18 cellular contexts compared by ENCODE assay signal in the genomic region with DNA sequence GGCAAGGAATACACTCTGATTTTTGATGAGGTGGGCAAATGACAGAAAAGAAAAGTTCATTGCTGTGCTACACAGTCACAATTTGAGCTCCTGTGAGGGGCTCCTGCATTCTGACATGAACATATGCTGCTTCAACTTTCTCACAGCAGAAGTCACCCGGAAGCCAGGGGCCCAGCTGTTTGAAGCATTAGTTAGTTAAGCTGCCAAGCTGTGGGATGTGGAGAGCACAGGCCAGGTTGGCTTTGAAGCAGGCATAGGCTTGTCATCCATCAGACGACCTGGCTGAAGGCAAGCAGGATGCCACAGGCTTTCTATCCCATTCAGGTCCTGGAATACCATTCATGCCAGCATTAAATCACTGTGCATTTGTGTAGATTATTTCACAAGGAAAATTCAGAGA.
"Had no signal": no experiment of that assay in that cellular context is flagged by ENCODE, and none has a peak within 500 bp of the region (broad histone marks: within the 10 kb centered on the region; RNA-seq: fewer than 3 reads in every experiment).

No MANE protein-coding gene starts in this region.

- H3K27me3 Mint-ChIP-seq: memory B cell; naive B cell; stimulated activated naive CD8-positive, alpha-beta T cell treated with anti-CD3 and anti-CD28 coated beads, Interleukin-15, Interleukin-2, amounts not matched to agents 100 ng/mL and 50 ng/mL, for 24 hours had no signal

- H3K27ac Mint-ChIP-seq: activated naive CD8-positive, alpha-beta T cell; memory B cell; naive B cell; progenitor cell of endocrine pancreas; stimulated activated naive CD8-positive, alpha-beta T cell treated with anti-CD3 and anti-CD28 coated beads, Interleukin-15, Interleukin-2, amounts not matched to agents 100 ng/mL and 50 ng/mL, for 24 hours; T-helper 1 cell treated with Interleukin-12 subunit alpha and Interleukin-12 subunit beta and Interleukin-4 antibody, amounts not matched to agents 30 μg/mL and 1 μg/mL, for 36 hours had no signal

- DNase-seq: activated CD4-positive, alpha-beta T cell treated with anti-CD3 and anti-CD28 coated beads, Interleukin-2, amount 50 U/mL, for 1 hour; body of pancreas; central memory CD4-positive, alpha-beta T cell; erythroblast; gastrocnemius medialis; heart left ventricle; left ventricle myocardium superior; naive B cell; stimulated activated CD4-positive, alpha-beta T cell treated with anti-CD3 and anti-CD28 coated beads, Interleukin-2, amount 100 ng/mL, for 48 hours had no signal

- H3K4me3 ChIP-seq: body of pancreas, coronary artery, gastrocnemius medialis, heart left ventricle, skin epidermis, tibial nerve had no signal

- H3K36me3 Mint-ChIP-seq: activated naive CD8-positive, alpha-beta T cell; memory B cell; naive B cell had no signal

- H3K4me1 Mint-ChIP-seq: memory B cell, naive B cell, neural crest cell had no signal

- H3K4me3 Mint-ChIP-seq: activated naive CD8-positive, alpha-beta T cell; memory B cell; naive B cell; neural crest cell; stimulated activated naive CD8-positive, alpha-beta T cell treated with anti-CD3 and anti-CD28 coated beads, Interleukin-15, Interleukin-2, amounts not matched to agents 100 ng/mL and 50 ng/mL, for 24 hours; T-helper 1 cell treated with Interleukin-12 subunit alpha and Interleukin-12 subunit beta and Interleukin-4 antibody, amounts not matched to agents 30 μg/mL and 1 μg/mL, for 36 hours had no signal

- H3K9me3 Mint-ChIP-seq: stimulated activated naive CD8-positive, alpha-beta T cell treated with anti-CD3 and anti-CD28 coated beads, Interleukin-15, Interleukin-2, amounts not matched to agents 100 ng/mL and 50 ng/mL, for 24 hours; T-helper 1 cell treated with Interleukin-12 subunit alpha and Interleukin-12 subunit beta and Interleukin-4 antibody, amounts not matched to agents 30 μg/mL and 1 μg/mL, for 36 hours had no signal
